In the genomic region with DNA sequence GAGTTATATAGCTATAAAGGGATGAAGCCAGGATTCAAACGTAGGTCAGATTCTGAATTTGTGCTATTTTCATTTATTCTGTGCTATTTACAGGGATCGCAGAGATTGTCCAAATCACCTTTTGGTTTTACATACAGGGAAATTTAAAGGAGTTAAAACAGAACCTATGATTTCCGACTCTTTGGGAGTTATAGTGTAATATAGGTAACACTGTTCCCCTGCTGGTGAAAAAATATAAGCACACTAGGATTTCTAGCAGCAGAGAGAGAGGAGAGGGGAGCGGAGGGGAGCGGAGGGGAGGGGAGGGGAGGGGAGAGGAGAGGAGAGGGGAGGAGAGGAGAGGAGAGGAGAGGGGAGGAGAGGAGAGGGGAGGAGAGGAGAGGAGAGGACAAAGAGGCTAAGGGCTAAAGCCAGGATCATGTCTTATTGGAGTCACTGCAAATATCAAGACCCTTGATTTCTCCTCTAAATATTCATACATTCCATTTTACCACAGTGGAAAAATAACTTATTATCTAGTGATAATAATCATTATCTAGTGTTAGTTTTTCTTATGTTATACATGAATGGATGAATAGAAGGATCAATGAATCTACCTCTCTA, we compare ENCODE assay signal across 1 cellular context.
TF ChIP-seq lines count a peak whose summit lies in the region.

No MANE protein-coding gene starts in this region.

TF ChIP-seq in GM23338, 12 proteins besides CTCF, POLR2A, EP300 and RAD21:
- TF ChIP-seq, protein P1, sequence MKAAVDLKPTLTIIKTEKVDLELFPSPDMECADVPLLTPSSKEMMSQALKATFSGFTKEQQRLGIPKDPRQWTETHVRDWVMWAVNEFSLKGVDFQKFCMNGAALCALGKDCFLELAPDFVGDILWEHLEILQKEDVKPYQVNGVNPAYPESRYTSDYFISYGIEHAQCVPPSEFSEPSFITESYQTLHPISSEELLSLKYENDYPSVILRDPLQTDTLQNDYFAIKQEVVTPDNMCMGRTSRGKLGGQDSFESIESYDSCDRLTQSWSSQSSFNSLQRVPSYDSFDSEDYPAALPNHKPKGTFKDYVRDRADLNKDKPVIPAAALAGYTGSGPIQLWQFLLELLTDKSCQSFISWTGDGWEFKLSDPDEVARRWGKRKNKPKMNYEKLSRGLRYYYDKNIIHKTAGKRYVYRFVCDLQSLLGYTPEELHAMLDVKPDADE (IDR thresholded peaks at IDR 0.05): no peak
- TF ChIP-seq CREB1 (CRISPR knock-in tag; IDR thresholded peaks at IDR 0.05; ENCODE audit: low read depth): no peak
- no peak for TF ChIP-seq POLR2AphosphoS5 (IDR thresholded peaks at IDR 0.05; ENCODE audit: low read depth)
